ENCODE assay signal across 22 cellular contexts in genomic region chr1:157407367-157407766, GRCh38.
"Had no signal": no experiment of that assay in that cellular context is flagged by ENCODE, and none has a peak within 500 bp of the region (broad histone marks: within the 10 kb centered on the region; RNA-seq: fewer than 3 reads in every experiment).

No MANE protein-coding gene starts in this region.

- H3K4me1 Mint-ChIP-seq: neural progenitor cell; stimulated activated effector memory CD8-positive, alpha-beta T cell treated with anti-CD3 and anti-CD28 coated beads, Interleukin-12 subunit alpha, Interleukin-12 subunit beta, amount 100 ng/mL, for 72 hours had no signal

- H3K27ac ChIP-seq: coronary artery, gastrocnemius medialis, neural progenitor cell, psoas muscle, sigmoid colon, stomach, thyroid gland, vagina had no signal

- H3K27ac Mint-ChIP-seq: effector memory CD8-positive, alpha-beta T cell; naive thymus-derived CD8-positive, alpha-beta T cell; neural progenitor cell; stimulated activated effector memory CD8-positive, alpha-beta T cell treated with anti-CD3 and anti-CD28 coated beads, Interleukin-12 subunit alpha, Interleukin-12 subunit beta, amount 100 ng/mL, for 72 hours had no signal

- H3K9me3 Mint-ChIP-seq: effector memory CD8-positive, alpha-beta T cell; naive thymus-derived CD8-positive, alpha-beta T cell; neural progenitor cell; stimulated activated effector memory CD8-positive, alpha-beta T cell treated with anti-CD3 and anti-CD28 coated beads, Interleukin-12 subunit alpha, Interleukin-12 subunit beta, amount 100 ng/mL, for 72 hours had no signal

- DNase-seq: effector memory CD8-positive, alpha-beta T cell; foreskin fibroblast; gastrocnemius medialis; head of caudate nucleus; kidney; mesendoderm; midbrain; naive thymus-derived CD8-positive, alpha-beta T cell; psoas muscle; right cardiac atrium; sigmoid colon; stimulated activated CD4-positive, alpha-beta T cell treated with anti-CD3 and anti-CD28 coated beads, Interleukin-2, amount 100 ng/mL, for 24 hours; stimulated activated CD4-positive, alpha-beta T cell treated with anti-CD3 and anti-CD28 coated beads, Interleukin-4, amount 100 ng/mL, for 24 hours; stimulated activated naive CD4-positive, alpha-beta T cell treated with Interleukin-2 at 50 U/mL for 16 hours; stomach; thyroid gland; trophoblast cell had no signal

- H3K9me3 ChIP-seq: gastrocnemius medialis, psoas muscle, sigmoid colon, stomach, thyroid gland, vagina had no signal

- H3K4me3 Mint-ChIP-seq: effector memory CD8-positive, alpha-beta T cell; naive thymus-derived CD8-positive, alpha-beta T cell; neural progenitor cell; stimulated activated effector memory CD8-positive, alpha-beta T cell treated with anti-CD3 and anti-CD28 coated beads, Interleukin-12 subunit alpha, Interleukin-12 subunit beta, amount 100 ng/mL, for 72 hours had no signal

- H3K36me3 Mint-ChIP-seq: naive thymus-derived CD8-positive, alpha-beta T cell; neural progenitor cell; stimulated activated effector memory CD8-positive, alpha-beta T cell treated with anti-CD3 and anti-CD28 coated beads, Interleukin-12 subunit alpha, Interleukin-12 subunit beta, amount 100 ng/mL, for 72 hours had no signal

- ATAC-seq: effector memory CD8-positive, alpha-beta T cell; gastrocnemius medialis; left lobe of liver; naive thymus-derived CD8-positive, alpha-beta T cell; psoas muscle; right cardiac atrium; stimulated activated effector memory CD8-positive, alpha-beta T cell treated with anti-CD3 and anti-CD28 coated beads, Interleukin-12 subunit alpha, Interleukin-12 subunit beta, amount 100 ng/mL, for 72 hours had no signal

- H3K4me3 ChIP-seq: coronary artery, gastrocnemius medialis, neural progenitor cell, psoas muscle, sigmoid colon, stomach, thyroid gland, vagina had no signal

- H3K4me1 ChIP-seq: gastrocnemius medialis, neural progenitor cell, psoas muscle, sigmoid colon, thyroid gland, vagina had no signal

- H3K36me3 ChIP-seq: gastrocnemius medialis, neural progenitor cell, sigmoid colon, stomach, thyroid gland, vagina had no signal

- H3K27me3 ChIP-seq: gastrocnemius medialis, neural progenitor cell, sigmoid colon, thyroid gland, vagina had no signal
